Comparison of ENCODE assay signal across 9 cellular contexts in the genomic region with DNA sequence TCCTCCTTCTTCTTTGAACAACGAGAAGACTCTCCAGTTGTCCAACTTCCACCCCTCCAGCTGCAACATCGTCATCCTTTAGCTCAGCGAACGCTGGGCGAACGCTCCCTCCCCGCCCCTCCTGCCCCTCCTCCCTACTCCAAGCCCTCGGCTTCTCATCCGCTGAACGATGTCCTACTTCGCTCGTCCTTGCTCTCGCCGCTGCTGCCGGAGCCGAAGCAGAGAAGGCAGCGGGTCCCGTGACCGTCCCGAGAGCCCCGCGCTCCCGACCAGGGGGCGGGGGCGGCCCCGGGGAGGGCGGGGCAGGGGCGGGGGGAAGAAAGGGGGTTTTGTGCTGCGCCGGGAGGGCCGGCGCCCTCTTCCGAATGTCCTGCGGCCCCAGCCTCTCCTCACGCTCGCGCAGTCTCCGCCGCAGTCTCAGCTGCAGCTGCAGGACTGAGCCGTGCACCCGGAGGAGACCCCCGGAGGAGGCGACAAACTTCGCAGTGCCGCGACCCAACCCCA. TPM values are rescaled to one million over a fixed set of nuclear protein-coding genes. Genes with fewer than 3 reads are reported as not detected.
DNase-seq lines count a peak whose midpoint lies in the region; ATAC-seq and TF ChIP-seq lines count a peak whose summit lies in the region.
"Had no signal": no experiment of that assay in that cellular context is flagged by ENCODE, and none has a peak within 500 bp of the region (broad histone marks: within the 10 kb centered on the region; RNA-seq: fewer than 3 reads in every experiment).

A gene with protein sequence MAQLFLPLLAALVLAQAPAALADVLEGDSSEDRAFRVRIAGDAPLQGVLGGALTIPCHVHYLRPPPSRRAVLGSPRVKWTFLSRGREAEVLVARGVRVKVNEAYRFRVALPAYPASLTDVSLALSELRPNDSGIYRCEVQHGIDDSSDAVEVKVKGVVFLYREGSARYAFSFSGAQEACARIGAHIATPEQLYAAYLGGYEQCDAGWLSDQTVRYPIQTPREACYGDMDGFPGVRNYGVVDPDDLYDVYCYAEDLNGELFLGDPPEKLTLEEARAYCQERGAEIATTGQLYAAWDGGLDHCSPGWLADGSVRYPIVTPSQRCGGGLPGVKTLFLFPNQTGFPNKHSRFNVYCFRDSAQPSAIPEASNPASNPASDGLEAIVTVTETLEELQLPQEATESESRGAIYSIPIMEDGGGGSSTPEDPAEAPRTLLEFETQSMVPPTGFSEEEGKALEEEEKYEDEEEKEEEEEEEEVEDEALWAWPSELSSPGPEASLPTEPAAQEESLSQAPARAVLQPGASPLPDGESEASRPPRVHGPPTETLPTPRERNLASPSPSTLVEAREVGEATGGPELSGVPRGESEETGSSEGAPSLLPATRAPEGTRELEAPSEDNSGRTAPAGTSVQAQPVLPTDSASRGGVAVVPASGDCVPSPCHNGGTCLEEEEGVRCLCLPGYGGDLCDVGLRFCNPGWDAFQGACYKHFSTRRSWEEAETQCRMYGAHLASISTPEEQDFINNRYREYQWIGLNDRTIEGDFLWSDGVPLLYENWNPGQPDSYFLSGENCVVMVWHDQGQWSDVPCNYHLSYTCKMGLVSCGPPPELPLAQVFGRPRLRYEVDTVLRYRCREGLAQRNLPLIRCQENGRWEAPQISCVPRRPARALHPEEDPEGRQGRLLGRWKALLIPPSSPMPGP (plus strand): TSS at position 357 of the 504 bp plus-strand sequence. CDS start 3,938 bp downstream, outside the sequence.

- peaks cover 85% of the 10 kb centered on the region for H3K27me3 ChIP-seq in upper lobe of right lung

- H3K4me3 ChIP-seq in mesodermal cell (ENCODE audit: extremely low read depth, insufficient read depth, low read length, poor library complexity, severe bottlenecking) (peak within 1 kb of the TSS; percentile 31), upper lobe of right lung (peak within 1 kb of the TSS; percentile 23)

- 0 to 1% methylated on average over 22 of the region's 46 CpGs for WGBS in mesodermal cell (ENCODE audit: insufficient coverage in 2 of 2), 2 experiments

- peaks cover 9% of the 10 kb centered on the region for H3K4me1 ChIP-seq in mesodermal cell (ENCODE audit: control insufficient read depth, insufficient read depth, low read length, poor library complexity, severe bottlenecking)
- H3K4me1 ChIP-seq in upper lobe of right lung: peaks cover 14% of the 10 kb centered on the region

- peak; percentile 7 for ATAC-seq in upper lobe of right lung
- no peak for ATAC-seq in HG02884 (IDR thresholded peaks at IDR 0.05; ENCODE audit: unreplicated experiment)
- ATAC-seq in GM21619 (IDR thresholded peaks at IDR 0.05; ENCODE audit: unreplicated experiment): no peak

- H3K36me3 ChIP-seq in mesodermal cell (ENCODE audit: control insufficient read depth, insufficient read depth, low read length): no peaks in the 10 kb centered on the region
- no peaks in the 10 kb centered on the region for H3K36me3 ChIP-seq in upper lobe of right lung

- DNase-seq in AG20443 (ENCODE audit: low spot score): peak; percentile 51
- peak; percentile 59 for DNase-seq in NCI-H1105 treated with DMSO at 0.1 percent for 48 hours (lab: John Stamatoyannopoulos, UW)
- peak; percentile 58 for DNase-seq in cerebellar cortex (ENCODE audit: low spot score)
- DNase-seq in upper lobe of right lung: no peak
- no peak for DNase-seq in UCSD-AML1 (lab: John Stamatoyannopoulos, UW; ENCODE audit: unreplicated experiment)

- H3K9me3 ChIP-seq in mesodermal cell (ENCODE audit: control insufficient read depth, low read length) (no peaks in the 10 kb centered on the region), upper lobe of right lung (no peaks in the 10 kb centered on the region)

- intact Hi-C loops in upper lobe of right lung (cut with DNase I): no loop called here

- TF ChIP-seq CTCF in upper lobe of right lung (IDR thresholded peaks at IDR 0.05): no peak

- H3K27ac ChIP-seq in mesodermal cell (ENCODE audit: low read depth, low read length, severe bottlenecking) (no peak within 1 kb of the TSS), upper lobe of right lung (no peak within 1 kb of the TSS)

RNA-seq across cellular contexts. Expression of the gene that starts here (rescaled TPM):
- 0.77 TPM for polyA plus RNA-seq in mesodermal cell (2013, experiment 1 of 2)
- 0.71 TPM for polyA plus RNA-seq in mesodermal cell (2013, experiment 2 of 2)
- total RNA-seq in upper lobe of right lung: not detected
- total RNA-seq: activated CD8-positive, alpha-beta memory T cell treated with anti-CD3 and anti-CD28 coated beads for 36 hours had no signal

Comparison
In these comparisons a context has a peak if more than half of its experiments do, and no peak if none do; other contexts are left out.
1. Peak in ATAC-seq and H3K4me3 ChIP-seq in upper lobe of right lung; RNA of the gene not detected or under 1 TPM.
2. DNase-seq: peak in AG20443 (single experiment), NCI-H1105 treated with DMSO at 0.1 percent for 48 hours (single experiment) and cerebellar cortex (single experiment); none in upper lobe of right lung (single experiment) and UCSD-AML1 (single experiment).